8 cellular contexts compared by ENCODE assay signal in the genomic region with DNA sequence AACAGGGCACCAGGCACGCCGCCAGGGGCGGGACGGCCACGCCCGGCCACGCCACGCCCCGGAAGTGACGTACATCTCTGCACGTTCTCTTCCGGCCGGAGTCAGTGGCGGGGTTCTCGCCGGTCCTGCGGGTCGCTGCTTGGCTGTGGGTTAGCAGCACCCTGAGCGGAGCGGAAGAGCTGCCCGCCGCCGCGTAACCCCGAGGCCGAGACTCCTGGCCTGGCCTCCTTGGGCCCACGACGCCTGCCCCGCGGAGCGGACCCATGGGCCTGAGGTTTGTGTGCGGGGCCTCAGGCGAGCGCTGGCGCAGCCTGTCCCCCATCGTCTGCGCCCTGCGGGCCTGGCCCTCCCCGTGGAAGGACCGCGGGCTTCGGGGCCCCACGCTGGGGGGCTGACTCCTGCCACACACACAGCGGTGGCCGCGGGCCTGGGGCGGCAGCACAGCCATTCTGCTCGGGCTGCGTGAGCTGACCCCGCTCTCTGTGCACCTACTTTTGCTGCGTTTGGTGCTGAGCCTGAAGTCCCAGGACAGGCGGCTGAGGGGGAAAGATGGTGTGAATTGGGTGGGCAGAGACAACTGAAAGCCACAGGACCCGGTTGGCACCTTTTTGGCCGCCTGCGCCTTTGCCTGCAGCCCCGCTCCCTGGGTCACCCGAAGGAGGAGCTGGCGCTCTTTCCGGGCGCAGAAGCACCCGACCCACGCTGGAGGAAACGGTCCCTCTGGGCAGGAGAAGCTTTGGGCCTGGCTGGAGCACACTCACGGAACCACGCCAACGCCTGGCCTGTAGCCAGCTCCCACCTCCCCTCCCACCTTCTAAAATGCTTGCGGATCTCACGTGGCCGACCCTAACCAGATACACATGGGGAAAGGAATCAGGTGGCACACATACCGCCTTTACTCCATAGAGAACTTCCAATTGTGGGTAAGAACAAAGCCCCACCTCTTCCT. TPM values are rescaled to one million over a fixed set of nuclear protein-coding genes. Genes with fewer than 3 reads are reported as not detected.
A peak's percentile ranks its signal among the peaks of the same experiment; 100 is the strongest.
DNase-seq lines count a peak whose midpoint lies in the region; ATAC-seq and TF ChIP-seq lines count a peak whose summit lies in the region.

No MANE protein-coding gene starts in this region.

- peaks cover 19% of the 10 kb centered on the region for H3K27me3 Mint-ChIP-seq in GM23338 (ENCODE audit: insufficient read depth, low read depth, poor library complexity)

- H3K4me1 ChIP-seq in GM23338 (ENCODE audit: insufficient read depth): peaks cover 4% of the 10 kb centered on the region; the same call in 1 of the 2 replicates
- peaks cover 20% of the 10 kb centered on the region for H3K4me1 ChIP-seq in RWPE2 (ENCODE audit: insufficient read depth, poor library complexity, severe bottlenecking)

- H3K9me3 Mint-ChIP-seq in GM23338: no peaks in the 10 kb centered on the region

- H4K20me1 ChIP-seq in GM23338 (replicated peaks; ENCODE audit: insufficient read depth) (peaks cover 16% of the 10 kb centered on the region), neural cell (ENCODE audit: insufficient read depth) (no peaks in the 10 kb centered on the region)

- H3F3A ChIP-seq in GM23338 (replicated peaks; ENCODE audit: low read depth): peaks cover 27% of the 10 kb centered on the region; the same call in 1 of the 2 replicates
- no peaks in the 10 kb centered on the region for H3F3A ChIP-seq in neural cell (ENCODE audit: insufficient read depth, low read length, poor library complexity, severe bottlenecking)

- H3K36me3 ChIP-seq in GM23338 (ENCODE audit: insufficient read depth) (peaks cover 26% of the 10 kb centered on the region), MG63 (peaks cover 11% of the 10 kb centered on the region; the same call in 1 of the 2 replicates), RWPE2 (ENCODE audit: low read depth) (peaks cover 53% of the 10 kb centered on the region), neural cell (ENCODE audit: insufficient read depth, low read length) (no peaks in the 10 kb centered on the region)

- peak overlapping the region; percentile 85 for H3K9ac ChIP-seq in neural cell (ENCODE audit: low read length)

- H3K36me3 Mint-ChIP-seq in GM23338 (ENCODE audit: low read depth): peaks cover 61% of the 10 kb centered on the region

- no peaks in the 10 kb centered on the region for H3K27me3 ChIP-seq in GM23338 (ENCODE audit: insufficient read depth)
- H3K27me3 ChIP-seq in MG63: no peaks in the 10 kb centered on the region
- H3K27me3 ChIP-seq in RWPE2 (ENCODE audit: insufficient read depth, poor library complexity, severe bottlenecking): no peaks in the 10 kb centered on the region
- no peaks in the 10 kb centered on the region for H3K27me3 ChIP-seq in neural cell (ENCODE audit: insufficient read depth, low read depth, low read length)

- peak; percentile 63 for ATAC-seq in GM23338
- peak; percentile 3; the same call in 2 of the 3 replicates for ATAC-seq in RWPE2 (ENCODE audit: low read depth)
- ATAC-seq in stimulated activated naive CD8-positive, alpha-beta T cell treated with anti-CD3 and anti-CD28 coated beads, Interleukin-15, Interleukin-2, amounts not matched to agents 100 U/mL and 50 U/mL, for 24 hours: peak; percentile 53

- H3K9me2 ChIP-seq in GM23338 (ENCODE audit: insufficient read depth) (no peaks in the 10 kb centered on the region), neural cell (ENCODE audit: insufficient read depth, low read length) (no peaks in the 10 kb centered on the region)

- TF ChIP-seq EP300 in neural cell (conservative IDR thresholded peaks at IDR 0.05; ENCODE audit: poor library complexity, severe bottlenecking): peak; percentile 35

- H3K79me2 ChIP-seq in GM23338 (replicated peaks; ENCODE audit: insufficient read depth): peaks cover 19% of the 10 kb centered on the region
- H3K79me2 ChIP-seq in neural cell (replicated peaks; ENCODE audit: insufficient read depth, low read length): peaks cover 14% of the 10 kb centered on the region

- peak; percentile 89 for DNase-seq in DMS53 treated with DMSO at 0.1 percent for 48 hours (lab: John Stamatoyannopoulos, UW; ENCODE audit: unreplicated experiment)
- peak; percentile 93 for DNase-seq in GM23338 (ENCODE audit: low spot score)
- peak; percentile 87 for DNase-seq in MG63
- peak; percentile 92 for DNase-seq in RWPE2 (ENCODE audit: low spot score)
- DNase-seq in activated effector memory CD4-positive, alpha-beta T cell treated with anti-CD3 and anti-CD28 coated beads, Interleukin-2, amount 50 U/mL, for 16 hours: peak; percentile 98
- peak; percentile 92 for DNase-seq in fibroblast of villous mesenchyme (ENCODE audit: low read depth)
- DNase-seq in stimulated activated naive CD8-positive, alpha-beta T cell treated with anti-CD3 and anti-CD28 coated beads, Interleukin-15, Interleukin-2, amounts not matched to agents 100 U/mL and 50 U/mL, for 24 hours: peak; percentile 99

- TF ChIP-seq CTCF in GM23338 (conservative IDR thresholded peaks at IDR 0.05; ENCODE audit: low read depth in 2 of 2) (no peak), RWPE2 (IDR thresholded peaks at IDR 0.05; ENCODE audit: poor library complexity, severe bottlenecking) (no peak), fibroblast of villous mesenchyme (IDR thresholded peaks at IDR 0.05; ENCODE audit: insufficient read depth, low read depth, low read length) (peak; percentile 17), neural cell (IDR thresholded peaks at IDR 0.05; ENCODE audit: poor library complexity, severe bottlenecking) (no peak)

- H3K9me3 ChIP-seq in MG63: no peaks in the 10 kb centered on the region
- no peaks in the 10 kb centered on the region for H3K9me3 ChIP-seq in RWPE2 (ENCODE audit: severe bottlenecking)
- H3K9me3 ChIP-seq in neural cell (ENCODE audit: low read length): no peaks in the 10 kb centered on the region

- H3K4me2 ChIP-seq in GM23338 (peak overlapping the region; percentile 96), neural cell (ENCODE audit: low read length) (peak overlapping the region; percentile 92)

- H3K4me3 ChIP-seq in GM23338: peak overlapping the region; percentile 94
- H3K4me3 ChIP-seq in MG63: peak overlapping the region; percentile 75
- peak overlapping the region; percentile 94 for H3K4me3 ChIP-seq in RWPE2 (ENCODE audit: severe bottlenecking)
- H3K4me3 ChIP-seq in fibroblast of villous mesenchyme (ENCODE audit: low read depth, low read length): peak overlapping the region; percentile 86
- peak overlapping the region; percentile 99 for H3K4me3 ChIP-seq in neural cell (ENCODE audit: low read length)

- H3K27ac ChIP-seq in GM23338 (ENCODE audit: low read depth) (peak overlapping the region; percentile 69; the same call in 1 of the 2 replicates), RWPE2 (ENCODE audit: poor library complexity, severe bottlenecking) (peak overlapping the region; percentile 96), neural cell (ENCODE audit: low read length) (peak overlapping the region; percentile 51)

- peak overlapping the region; percentile 69; the same call in 1 of the 2 replicates for H2AFZ ChIP-seq in GM23338
- peak overlapping the region; percentile 63 for H2AFZ ChIP-seq in neural cell (ENCODE audit: low read depth, low read length)

- peaks cover 27% of the 10 kb centered on the region for H3K4me1 Mint-ChIP-seq in GM23338

- H3K27ac Mint-ChIP-seq in GM23338: 0 out of 2 replicates have a peak overlapping the region, but pooled peaks have one; percentile 40

- peak; percentile 47 for TF ChIP-seq RAD21 in neural cell (conservative IDR thresholded peaks at IDR 0.05)

- peak overlapping the region; percentile 85 for H3K4me3 Mint-ChIP-seq in GM23338

TF ChIP-seq in GM23338, 12 proteins besides CTCF, POLR2A, EP300 and RAD21 (continues in another document):
- TF ChIP-seq ZNF331 (CRISPR knock-in tag; IDR thresholded peaks at IDR 0.05; ENCODE audit: low read depth) (no peak), POLR2AphosphoS5 (IDR thresholded peaks at IDR 0.05; ENCODE audit: low read depth) (peak; percentile 96), EZH2phosphoT487 (IDR thresholded peaks at IDR 0.05; ENCODE audit: unreplicated experiment) (no peak)
- TF ChIP-seq, protein P1, sequence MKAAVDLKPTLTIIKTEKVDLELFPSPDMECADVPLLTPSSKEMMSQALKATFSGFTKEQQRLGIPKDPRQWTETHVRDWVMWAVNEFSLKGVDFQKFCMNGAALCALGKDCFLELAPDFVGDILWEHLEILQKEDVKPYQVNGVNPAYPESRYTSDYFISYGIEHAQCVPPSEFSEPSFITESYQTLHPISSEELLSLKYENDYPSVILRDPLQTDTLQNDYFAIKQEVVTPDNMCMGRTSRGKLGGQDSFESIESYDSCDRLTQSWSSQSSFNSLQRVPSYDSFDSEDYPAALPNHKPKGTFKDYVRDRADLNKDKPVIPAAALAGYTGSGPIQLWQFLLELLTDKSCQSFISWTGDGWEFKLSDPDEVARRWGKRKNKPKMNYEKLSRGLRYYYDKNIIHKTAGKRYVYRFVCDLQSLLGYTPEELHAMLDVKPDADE (IDR thresholded peaks at IDR 0.05): peak; percentile 41; the same call in 1 of the 2 replicates

TF ChIP-seq in neural cell, 6 proteins besides CTCF, POLR2A, EP300 and RAD21 (continues in another document):
- peak; percentile 82 for TF ChIP-seq MXI1 (conservative IDR thresholded peaks at IDR 0.05; ENCODE audit: poor library complexity, severe bottlenecking)
- no peak for TF ChIP-seq EZH2 (IDR thresholded peaks at IDR 0.05; ENCODE audit: borderline replicate concordance, insufficient read depth, low read length, poor library complexity, severe bottlenecking)

RNA-seq across cellular contexts. Expression of a gene that starts 28.1 kb away (rescaled TPM):
- total RNA-seq in GM23338 (2014; rRNA removed; shearing (Covaris generic)): 24.2 and 29.9 TPM in 2 replicates
- 38.7 and 38.9 TPM in 2 replicates for polyA plus RNA-seq in GM23338 (2016; fragmentation: Nextera tagmentation; extraction: Ambion mirVana)
- total RNA-seq in MG63 (2014; rRNA removed; shearing (Covaris generic); ENCODE audit: low replicate concordance): 32.5 and 45.2 TPM in 2 replicates
- total RNA-seq in fibroblast of villous mesenchyme: 19.3 and 26.3 TPM in 2 replicates
- 5.5 and 6.3 TPM in 2 replicates for polyA plus RNA-seq in neural cell
- 11.2 and 13.4 TPM in 2 replicates for polyA minus RNA-seq in neural cell

RNA-seq across cellular contexts. Expression of a gene that starts 28.3 kb away (rescaled TPM):
- 0.82 and 1.4 TPM in 2 replicates for total RNA-seq in GM23338 (2014; rRNA removed; shearing (Covaris generic))
- polyA plus RNA-seq in GM23338 (2016; fragmentation: Nextera tagmentation; extraction: Ambion mirVana) (1.3 and 2.4 TPM in 2 replicates), neural cell (17.4 and 21.3 TPM in 2 replicates)
- total RNA-seq in MG63 (2014; rRNA removed; shearing (Covaris generic); ENCODE audit: low replicate concordance): 2.6 and 3.7 TPM in 2 replicates
- total RNA-seq in fibroblast of villous mesenchyme: 6.4 and 7.3 TPM in 2 replicates
- polyA minus RNA-seq in neural cell: 29.5 and 32.9 TPM in 2 replicates

Comparison
In these comparisons a context has a peak if more than half of its experiments do, and no peak if none do; other contexts are left out.
1. Peak in every context shown above with its lines: DNase-seq, ATAC-seq, H3K4me3 ChIP-seq and H3K27ac ChIP-seq.
2. ATAC-seq: peak in every context shown above with its lines; median percentile 63 in GM23338; 53 in stimulated activated naive CD8-positive, alpha-beta T cell treated with anti-CD3 and anti-CD28 coated beads, Interleukin-15, Interleukin-2, amounts not matched to agents 100 U/mL and 50 U/mL, for 24 hours; 3 in RWPE2.